In the genomic region with DNA sequence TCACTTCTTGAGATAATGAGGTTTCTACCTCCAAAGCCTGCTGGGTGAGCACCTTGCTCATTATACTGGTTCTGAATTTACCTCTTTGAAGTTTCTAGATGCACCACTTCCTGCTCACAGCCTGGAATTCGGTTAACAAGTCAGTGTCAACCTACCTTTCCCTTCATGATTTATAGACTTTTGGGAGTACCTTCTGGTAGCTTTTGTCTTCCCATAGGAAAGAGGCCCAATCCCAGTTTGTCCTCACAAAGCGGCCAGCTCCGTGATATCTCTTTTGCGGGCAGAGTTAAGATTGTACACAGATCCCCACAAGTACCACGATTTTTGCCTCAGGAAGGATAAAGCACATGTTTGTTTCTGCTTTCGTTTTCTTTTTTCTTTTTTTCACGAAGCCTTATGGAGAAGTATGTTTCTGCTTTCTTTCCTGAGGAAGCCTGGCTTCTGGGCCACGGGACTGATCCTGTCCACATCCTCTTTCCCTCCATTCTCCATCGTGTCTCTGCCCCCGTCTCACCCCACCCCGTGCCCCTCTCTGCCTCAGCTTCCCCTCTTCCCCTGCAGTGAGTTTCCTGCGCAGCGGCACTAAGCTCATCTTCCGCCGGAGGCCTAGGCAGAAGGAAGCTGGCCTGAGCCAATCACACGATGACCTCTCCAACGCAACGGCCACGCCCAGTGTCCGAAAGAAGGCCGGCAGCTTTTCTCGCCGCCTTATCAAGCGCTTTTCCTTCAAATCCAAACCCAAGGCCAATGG, we compare ENCODE assay signal across 13 cellular contexts. TPM values are rescaled to one million over a fixed set of nuclear protein-coding genes. Genes with fewer than 3 reads are reported as not detected.
A peak's percentile ranks its signal among the peaks of the same experiment; 100 is the strongest.
DNase-seq lines count a peak whose midpoint lies in the region; ATAC-seq, FAIRE-seq and TF ChIP-seq lines count a peak whose summit lies in the region.
"Had no signal": no experiment of that assay in that cellular context is flagged by ENCODE, and none has a peak within 500 bp of the region (broad histone marks: within the 10 kb centered on the region; RNA-seq: fewer than 3 reads in every experiment).

No MANE protein-coding gene starts in this region.

- no peak for TF ChIP-seq POLR2A in esophagus muscularis mucosa (IDR thresholded peaks at IDR 0.05; ENCODE audit: low read depth)
- no peak for TF ChIP-seq POLR2A in H54 (IDR thresholded peaks at IDR 0.05; ENCODE audit: low read depth, low read length)

- H4K91ac ChIP-seq in trophoblast cell (ENCODE audit: low read depth, low read length), result no peak overlapping the region

- no peak for TF ChIP-seq CTCF in esophagus muscularis mucosa (IDR thresholded peaks at IDR 0.05)

- WGBS in esophagus muscularis mucosa, result 63% methylated on average over 24 of the region's 24 CpGs
- no CpG with 5 or more reads among the region's 24 CpGs for WGBS in trophoblast cell (ENCODE audit: extremely low coverage, insufficient coverage, insufficient read length)

- peaks cover 13% of the 10 kb centered on the region for H3K36me3 Mint-ChIP-seq in T-helper 17 cell (ENCODE audit: low read depth)

- peak overlapping the region; percentile 93 for H3K27ac Mint-ChIP-seq in T-helper 17 cell
- H3K27ac Mint-ChIP-seq: progenitor cell of endocrine pancreas had no signal

- peaks cover 24% of the 10 kb centered on the region for H3K4me1 Mint-ChIP-seq in T-helper 17 cell

- H3K9me3 ChIP-seq in T-helper 17 cell (ENCODE audit: control insufficient read depth, low read length, poor library complexity, severe bottlenecking) (no peaks in the 10 kb centered on the region), esophagus muscularis mucosa (no peaks in the 10 kb centered on the region), trophoblast cell (ENCODE audit: insufficient read depth, low read depth, low read length) (no peaks in the 10 kb centered on the region), MG63 (no peaks in the 10 kb centered on the region)

- H3K4me1 ChIP-seq in esophagus muscularis mucosa, result peaks cover 3 to 5% (median 4%) of the 10 kb centered on the region in 4 donors
- H3K4me1 ChIP-seq in trophoblast cell (ENCODE audit: control insufficient read depth in 1 of 2, insufficient read depth in 2 of 2, low read length in 2 of 2), result peaks cover 0 to under 1% of the 10 kb centered on the region in 2 experiments

- DNase-seq in CD1c-positive myeloid dendritic cell (ENCODE audit: extremely low spot score), result peak; percentile 83
- DNase-seq in T-helper 17 cell, result no peak
- no peak for DNase-seq in esophagus muscularis mucosa (ENCODE audit: extremely low spot score)
- peak; percentile 20 to 43 for DNase-seq in trophoblast cell
- DNase-seq in H54 (ENCODE audit: insufficient read length, low spot score), result no peak
- DNase-seq in dedifferentiated amniotic fluid mesenchymal stem cell (ENCODE audit: extremely low spot score), result no peak
- DNase-seq in MG63, result no peak
- no peak for DNase-seq in NCI-H2107 treated with DMSO at 0.1 percent for 48 hours (lab: John Stamatoyannopoulos, UW; ENCODE audit: unreplicated experiment)
- DNase-seq: brain microvascular endothelial cell, T-helper 9 cell had no signal

- peak; percentile 87 for ATAC-seq in T-helper 17 cell

- no peak overlapping the region for H3K14ac ChIP-seq in trophoblast cell (ENCODE audit: low read length)

- H3K4me3 Mint-ChIP-seq in T-helper 17 cell, result peak overlapping the region; percentile 87

- no peak overlapping the region for H3K23ac ChIP-seq in trophoblast cell (ENCODE audit: low read length)

- H3K18ac ChIP-seq in trophoblast cell (ENCODE audit: low read length), result no peak overlapping the region

- H3K27me3 ChIP-seq in esophagus muscularis mucosa, result no peaks in the 10 kb centered on the region
- H3K27me3 ChIP-seq in trophoblast cell (ENCODE audit: insufficient read depth, low read length), result no peaks in the 10 kb centered on the region
- H3K27me3 ChIP-seq in MG63, result no peaks in the 10 kb centered on the region
- H3K27me3 ChIP-seq: brain microvascular endothelial cell had no signal

- TF ChIP-seq EP300 in esophagus muscularis mucosa (IDR thresholded peaks at IDR 0.05), result no peak

- no peak overlapping the region for H2BK120ac ChIP-seq in trophoblast cell (ENCODE audit: insufficient read depth, low read length, poor library complexity)

- H4K8ac ChIP-seq in trophoblast cell (ENCODE audit: low read depth, low read length), result no peak overlapping the region

- H3K36me3 ChIP-seq in esophagus muscularis mucosa (peaks cover 33 to 73% (median 65%) of the 10 kb centered on the region in 4 donors), trophoblast cell (ENCODE audit: control insufficient read depth in 1 of 2, insufficient read depth in 2 of 2, low read length in 2 of 2) (peaks cover 13 to 20% of the 10 kb centered on the region in 2 experiments), MG63 (peaks cover 13% of the 10 kb centered on the region; the same call in 1 of the 2 replicates)

- FAIRE-seq in H54 (lab: Jason Lieb, UNC), result no peak
- FAIRE-seq: H1 had no signal

- H2BK12ac ChIP-seq in trophoblast cell (ENCODE audit: low read length), result no peak overlapping the region

- H3K4me2 ChIP-seq in trophoblast cell (ENCODE audit: low read length), result no peak overlapping the region

- H3K9ac ChIP-seq in trophoblast cell (ENCODE audit: low read length), result no peak overlapping the region

- H3K4ac ChIP-seq in trophoblast cell (ENCODE audit: low read depth, low read length), result no peak overlapping the region

- H3K79me2 ChIP-seq in trophoblast cell (ENCODE audit: control insufficient read depth, insufficient read depth, low read length, poor library complexity), result no peaks in the 10 kb centered on the region

- H3K27me3 Mint-ChIP-seq in T-helper 17 cell, result no peaks in the 10 kb centered on the region
- H3K27me3 Mint-ChIP-seq: progenitor cell of endocrine pancreas had no signal

- intact Hi-C loops in esophagus muscularis mucosa (cut with DNase I), result no loop called here

- H2AK5ac ChIP-seq in trophoblast cell (ENCODE audit: low read length), result no peak overlapping the region

- H2AFZ ChIP-seq in trophoblast cell (ENCODE audit: insufficient read depth, low read length, poor library complexity), result no peak overlapping the region

- H3K4me3 ChIP-seq in esophagus muscularis mucosa (no peak overlapping the region), trophoblast cell (ENCODE audit: low read depth, low read length) (no peak overlapping the region), MG63 (no peak overlapping the region)

- H3K27ac ChIP-seq in esophagus muscularis mucosa (replicated peaks in 1 of 4) (peak overlapping the region in 3 of 4 donors; percentile 27 to 36 (median 35)), trophoblast cell (ENCODE audit: low read depth, low read length) (no peak overlapping the region)
- H3K27ac ChIP-seq: brain microvascular endothelial cell had no signal

- no peak overlapping the region for H4K12ac ChIP-seq in trophoblast cell (ENCODE audit: low read depth, low read length)

- H2BK5ac ChIP-seq in trophoblast cell (ENCODE audit: low read depth, low read length, poor library complexity), result no peak overlapping the region

- peaks cover under 1% of the 10 kb centered on the region for H3K79me1 ChIP-seq in trophoblast cell (ENCODE audit: low read length)

RNA-seq across cellular contexts. Expression of a gene that starts 5.7 kb away (rescaled TPM):
- 10 to 100 TPM; 22.3 to 26.1 TPM for total RNA-seq in T-helper 17 cell
- 10 to 100 TPM; 22.8 to 30.8 (median 26.4) TPM for total RNA-seq in esophagus muscularis mucosa
- 17.7 and 20.7 TPM in 2 replicates for polyA plus RNA-seq in trophoblast cell (2013)
- total RNA-seq in MG63 (2014; rRNA removed; shearing (Covaris generic); ENCODE audit: low replicate concordance), result 8.3 and 27.5 TPM in 2 replicates

RNA-seq across cellular contexts. Expression of a gene that starts 8.5 kb away (rescaled TPM):
- total RNA-seq in T-helper 17 cell (10 to 100 TPM; 20.9 to 24.6 TPM), esophagus muscularis mucosa (10 to 100 TPM in 2 of 4 donors, 1 to 10 TPM in 2; 7.5 to 15.2 (median 9.4) TPM)
- 6.3 and 7.2 TPM in 2 replicates for polyA plus RNA-seq in trophoblast cell (2013)
- 2.9 and 5.1 TPM in 2 replicates for total RNA-seq in MG63 (2014; rRNA removed; shearing (Covaris generic); ENCODE audit: low replicate concordance)

RNA-seq across cellular contexts. Expression of a gene that starts 14.0 kb away (rescaled TPM):
- total RNA-seq in T-helper 17 cell (10 to 100 TPM; 18.9 to 20.5 TPM), esophagus muscularis mucosa (10 to 100 TPM; 14.2 to 28.7 (median 19.9) TPM)
- polyA plus RNA-seq in trophoblast cell (2013), result 38.9 and 40.2 TPM in 2 replicates
- 7.9 and 18.4 TPM in 2 replicates for total RNA-seq in MG63 (2014; rRNA removed; shearing (Covaris generic); ENCODE audit: low replicate concordance)

RNA-seq across cellular contexts. Expression of a gene that starts 31.0 kb away (rescaled TPM):
- total RNA-seq in T-helper 17 cell (1 to 10 TPM; 8.7 to 9.1 TPM), esophagus muscularis mucosa (1 to 10 TPM; 3.1 to 7.8 (median 6.1) TPM)
- 21.1 and 22.8 TPM in 2 replicates for polyA plus RNA-seq in trophoblast cell (2013)
- total RNA-seq in MG63 (2014; rRNA removed; shearing (Covaris generic); ENCODE audit: low replicate concordance), result 35.5 and 54.7 TPM in 2 replicates

RNA-seq across cellular contexts. Expression of a gene that starts 33.2 kb away (rescaled TPM):
- total RNA-seq in T-helper 17 cell (not detected), esophagus muscularis mucosa (1 to 10 TPM in 1 of 4 donors, under 1 TPM in 3; 0.33 to 1.4 (median 0.60) TPM)
- polyA plus RNA-seq in trophoblast cell (2013), result 0.06 and 0.08 TPM in 2 replicates
- total RNA-seq in MG63 (2014; rRNA removed; shearing (Covaris generic); ENCODE audit: low replicate concordance), result not detected in 2 replicates
- total RNA-seq: NCI-H460 had no signal

Comparison
In these comparisons a context has a peak if more than half of its experiments do, and no peak if none do; other contexts are left out.
1. DNase-seq: peak in CD1c-positive myeloid dendritic cell (single experiment) and trophoblast cell (2 of 2); none in T-helper 17 cell (0 of 3), esophagus muscularis mucosa (single experiment), H54 (single experiment), dedifferentiated amniotic fluid mesenchymal stem cell (single experiment), MG63 (single experiment) and NCI-H2107 treated with DMSO at 0.1 percent for 48 hours (single experiment).